In genomic region chr10:79779310-79779938, GRCh38 we compare ENCODE assay signal across 8 cellular contexts. TPM values are rescaled to one million over a fixed set of nuclear protein-coding genes. Genes with fewer than 3 reads are reported as not detected.
DNase-seq lines count a peak whose midpoint lies in the region; ATAC-seq and TF ChIP-seq lines count a peak whose summit lies in the region.
"Not testable (repeated sequence)": the region's sequence is repeated elsewhere in the genome, so short reads cannot be mapped to it uniquely, and the experiment has no call there.

No MANE protein-coding gene starts in this region.

- not testable (repeated sequence) for H3K27me3 Mint-ChIP-seq in T-helper 17 cell; activated naive CD8-positive, alpha-beta T cell treated with anti-CD3 and anti-CD28 coated beads for 36 hours

- H3K4me2 ChIP-seq in DND-41 (ENCODE audit: insufficient read depth, low read length): not testable (repeated sequence)

- H3K36me3 Mint-ChIP-seq in T-helper 17 cell (ENCODE audit: low read depth); activated naive CD8-positive, alpha-beta T cell treated with anti-CD3 and anti-CD28 coated beads for 36 hours; stimulated activated effector memory CD8-positive, alpha-beta T cell treated with anti-CD3 and anti-CD28 coated beads, Interleukin-12 subunit alpha, Interleukin-12 subunit beta, amount 100 ng/mL, for 72 hours: not testable (repeated sequence)

- H3K36me3 ChIP-seq in DND-41 (ENCODE audit: insufficient read depth, low read length): not testable (repeated sequence)

- not testable (repeated sequence) for H4K20me1 ChIP-seq in DND-41 (ENCODE audit: insufficient read depth, low read length)

- not testable (repeated sequence) for H3K4me1 Mint-ChIP-seq in T-helper 17 cell; activated naive CD8-positive, alpha-beta T cell treated with anti-CD3 and anti-CD28 coated beads for 36 hours; stimulated activated effector memory CD8-positive, alpha-beta T cell treated with anti-CD3 and anti-CD28 coated beads, Interleukin-12 subunit alpha, Interleukin-12 subunit beta, amount 100 ng/mL, for 72 hours

- H3K9me3 Mint-ChIP-seq in activated naive CD8-positive, alpha-beta T cell treated with anti-CD3 and anti-CD28 coated beads for 36 hours; stimulated activated effector memory CD8-positive, alpha-beta T cell treated with anti-CD3 and anti-CD28 coated beads, Interleukin-12 subunit alpha, Interleukin-12 subunit beta, amount 100 ng/mL, for 72 hours: not testable (repeated sequence)

- H3K4me3 Mint-ChIP-seq in T-helper 17 cell; activated naive CD8-positive, alpha-beta T cell treated with anti-CD3 and anti-CD28 coated beads for 36 hours; stimulated activated effector memory CD8-positive, alpha-beta T cell treated with anti-CD3 and anti-CD28 coated beads, Interleukin-12 subunit alpha, Interleukin-12 subunit beta, amount 100 ng/mL, for 72 hours: not testable (repeated sequence)

- H3K27ac ChIP-seq in DND-41 (ENCODE audit: low read length): not testable (repeated sequence)

- in situ Hi-C loops in KBM-7 (cut with MboI; ENCODE audit: low pct_unique_long_range_greater_than_20kb, low sequenced_read_pairs): not testable (repeated sequence)

- not testable (repeated sequence) for H3K4me3 ChIP-seq in DND-41 (ENCODE audit: low read depth in 1 of 2, low read length in 2 of 2)

- peak; percentile 7 for DNase-seq in DND-41
- DNase-seq in KBM-7: peak; percentile 75
- peak; percentile 23 to 45 (median 33) for DNase-seq in T-helper 17 cell
- DNase-seq in activated naive CD8-positive, alpha-beta T cell treated with anti-CD3 and anti-CD28 coated beads for 36 hours: peak; percentile 57
- peak; percentile 58 for DNase-seq in globus pallidus (ENCODE audit: low spot score)
- DNase-seq in non-pigmented ciliary epithelial cell (ENCODE audit: low read depth): peak; percentile 27
- peak; percentile 24 to 76 for DNase-seq in stimulated activated effector memory CD8-positive, alpha-beta T cell treated with anti-CD3 and anti-CD28 coated beads, Interleukin-12 subunit alpha, Interleukin-12 subunit beta, amount 100 ng/mL, for 72 hours (ENCODE audit: low spot score in 2 of 2)

- not testable (repeated sequence) for H3K27me3 ChIP-seq in DND-41 (ENCODE audit: insufficient read depth, low read length, poor library complexity)

- not testable (repeated sequence) for H3K9me3 ChIP-seq in DND-41 (ENCODE audit: insufficient read depth, low read length, severe bottlenecking); T-helper 17 cell (ENCODE audit: control insufficient read depth, low read length, poor library complexity, severe bottlenecking)

- peak overlapping the region; percentile 21 for H3K27ac Mint-ChIP-seq in T-helper 17 cell
- not testable (repeated sequence) for H3K27ac Mint-ChIP-seq in activated naive CD8-positive, alpha-beta T cell treated with anti-CD3 and anti-CD28 coated beads for 36 hours; stimulated activated effector memory CD8-positive, alpha-beta T cell treated with anti-CD3 and anti-CD28 coated beads, Interleukin-12 subunit alpha, Interleukin-12 subunit beta, amount 100 ng/mL, for 72 hours

- not testable (repeated sequence) for H3K9ac ChIP-seq in DND-41 (ENCODE audit: low read depth, low read length)

- ATAC-seq in DND-41 (ENCODE audit: insufficient read depth, low read depth): peak; percentile 57; the same call in 2 of the 3 replicates
- ATAC-seq in GM21786 (IDR thresholded peaks at IDR 0.05; ENCODE audit: unreplicated experiment): peak; percentile 97
- ATAC-seq in T-helper 17 cell: peak; percentile 89
- peak; percentile 88 for ATAC-seq in stimulated activated effector memory CD8-positive, alpha-beta T cell treated with anti-CD3 and anti-CD28 coated beads, Interleukin-12 subunit alpha, Interleukin-12 subunit beta, amount 100 ng/mL, for 72 hours

- H3K79me2 ChIP-seq in DND-41 (ENCODE audit: insufficient read depth, low read length): not testable (repeated sequence)

- H3K4me1 ChIP-seq in DND-41 (ENCODE audit: insufficient read depth, low read length): not testable (repeated sequence)

- peak; percentile 25 for TF ChIP-seq CTCF in DND-41 (IDR thresholded peaks at IDR 0.05; ENCODE audit: borderline replicate concordance, extremely low read depth, low read length, poor library complexity, severe bottlenecking)

- H2AFZ ChIP-seq in DND-41 (ENCODE audit: low read depth, low read length): not testable (repeated sequence)

RNA-seq across cellular contexts. Expression of gene NUTM2E, which starts 47.1 kb away (rescaled TPM):
- total RNA-seq in T-helper 17 cell: under 1 TPM in 1 of 2 donors, not detected in 1; 0.44 TPM
- not detected for total RNA-seq in activated naive CD8-positive, alpha-beta T cell treated with anti-CD3 and anti-CD28 coated beads for 36 hours

Comparison
In these comparisons a context has a peak if more than half of its experiments do, and no peak if none do; other contexts are left out.
1. DNase-seq: peak in every context shown above with its lines; median percentile 75 in KBM-7; 58 in globus pallidus; 57 in activated naive CD8-positive, alpha-beta T cell treated with anti-CD3 and anti-CD28 coated beads for 36 hours; 50 in stimulated activated effector memory CD8-positive, alpha-beta T cell treated with anti-CD3 and anti-CD28 coated beads, Interleukin-12 subunit alpha, Interleukin-12 subunit beta, amount 100 ng/mL, for 72 hours; 33 in T-helper 17 cell; 27 in non-pigmented ciliary epithelial cell; 7 in DND-41.